Comparison of ENCODE assay signal across 12 cellular contexts in genomic region chr15:43513550-43513949, GRCh38. TPM values are rescaled to one million over a fixed set of nuclear protein-coding genes. Genes with fewer than 3 reads are reported as not detected.
DNase-seq lines count a peak whose midpoint lies in the region; ATAC-seq and TF ChIP-seq lines count a peak whose summit lies in the region.
"Had no signal": no experiment of that assay in that cellular context is flagged by ENCODE, and none has a peak within 500 bp of the region (broad histone marks: within the 10 kb centered on the region; RNA-seq: fewer than 3 reads in every experiment).

No MANE protein-coding gene starts in this region.

- H3K27ac ChIP-seq in GM23248: peak overlapping the region; percentile 72

- WGBS in GM23248 (ENCODE audit: low coverage in 1 of 2, low lambda C conversion rate in 2 of 2, missing lambda C conversion rate in 2 of 2), 2 experiments: 0 to 3% methylated on average over 1 of the region's 1 CpG

- H3K9me3 Mint-ChIP-seq in T-helper 1 cell treated with Interleukin-12 subunit alpha and Interleukin-12 subunit beta and Interleukin-4 antibody, amounts not matched to agents 30 μg/mL and 1 μg/mL, for 36 hours: no peaks in the 10 kb centered on the region
- H3K9me3 Mint-ChIP-seq in brain (peaks cover 0 to 3% (median 0%) of the 10 kb centered on the region in 5 experiments), osteocyte (ENCODE audit: unreplicated experiment) (no peaks in the 10 kb centered on the region)
- H3K9me3 Mint-ChIP-seq in stimulated activated naive B cell treated with anti-CD40 and anti-IgM and Interleukin-4, amounts not matched to agents 10 μg/mL and 1 μg/mL and 100 μg/mL, for 72 hours: no peaks in the 10 kb centered on the region

- in situ Hi-C loops in GM23248 (cut with MboI): no loop called here

- H3K36me3 ChIP-seq in GM23248 (ENCODE audit: low read depth): no peaks in the 10 kb centered on the region

- peaks cover 24% of the 10 kb centered on the region for H3K27me3 Mint-ChIP-seq in T-helper 1 cell treated with Interleukin-12 subunit alpha and Interleukin-12 subunit beta and Interleukin-4 antibody, amounts not matched to agents 30 μg/mL and 1 μg/mL, for 36 hours (ENCODE audit: low read depth)
- peaks cover 18% of the 10 kb centered on the region for H3K27me3 Mint-ChIP-seq in brain
- no peaks in the 10 kb centered on the region for H3K27me3 Mint-ChIP-seq in osteocyte (ENCODE audit: unreplicated experiment)
- peaks cover 33 to 42% of the 10 kb centered on the region in 2 donors for H3K27me3 Mint-ChIP-seq in stimulated activated naive B cell treated with anti-CD40 and anti-IgM and Interleukin-4, amounts not matched to agents 10 μg/mL and 1 μg/mL and 100 μg/mL, for 72 hours
- H3K27me3 Mint-ChIP-seq: activated naive CD8-positive, alpha-beta T cell had no signal

- H3K27ac Mint-ChIP-seq in T-helper 1 cell treated with Interleukin-12 subunit alpha and Interleukin-12 subunit beta and Interleukin-4 antibody, amounts not matched to agents 30 μg/mL and 1 μg/mL, for 36 hours: peak overlapping the region; percentile 74
- H3K27ac Mint-ChIP-seq in brain (peak overlapping the region; percentile 49 to 95 (median 92)), osteocyte (ENCODE audit: unreplicated experiment) (peak overlapping the region; percentile 45)
- no peak overlapping the region for H3K27ac Mint-ChIP-seq in stimulated activated naive B cell treated with anti-CD40 and anti-IgM and Interleukin-4, amounts not matched to agents 10 μg/mL and 1 μg/mL and 100 μg/mL, for 72 hours
- H3K27ac Mint-ChIP-seq: activated naive CD8-positive, alpha-beta T cell had no signal

- H3F3A ChIP-seq in GM23248 (ENCODE audit: insufficient read depth): peaks cover 50% of the 10 kb centered on the region

- peaks cover 24% of the 10 kb centered on the region for H3K36me3 Mint-ChIP-seq in T-helper 1 cell treated with Interleukin-12 subunit alpha and Interleukin-12 subunit beta and Interleukin-4 antibody, amounts not matched to agents 30 μg/mL and 1 μg/mL, for 36 hours (ENCODE audit: low read depth)
- H3K36me3 Mint-ChIP-seq in brain (no peaks in the 10 kb centered on the region), osteocyte (ENCODE audit: unreplicated experiment) (no peaks in the 10 kb centered on the region)
- H3K36me3 Mint-ChIP-seq in stimulated activated naive B cell treated with anti-CD40 and anti-IgM and Interleukin-4, amounts not matched to agents 10 μg/mL and 1 μg/mL and 100 μg/mL, for 72 hours: no peaks in the 10 kb centered on the region
- H3K36me3 Mint-ChIP-seq: activated naive CD8-positive, alpha-beta T cell had no signal

- H3K9me3 ChIP-seq in GM23248 (ENCODE audit: low read depth): no peaks in the 10 kb centered on the region

- peak overlapping the region; percentile 10 for H3K9ac ChIP-seq in GM23248

- DNase-seq in T-helper 1 cell (no peak), GM23248 (peak; percentile 67), osteocyte (ENCODE audit: extremely low spot score, unreplicated experiment) (no peak), A172 (ENCODE audit: low spot score) (no peak)
- no peak for DNase-seq in stimulated activated naive B cell treated with anti-CD40 and anti-IgM and Interleukin-4, amounts not matched to agents 10 μg/mL and 1 μg/mL and 100 μg/mL, for 72 hours
- DNase-seq: cerebellar nuclear complex, GDM1, KG1 had no signal

- H3K27me3 ChIP-seq in GM23248 (replicated peaks; ENCODE audit: insufficient read depth): no peaks in the 10 kb centered on the region

- ATAC-seq in stimulated activated naive B cell treated with anti-CD40 and anti-IgM and Interleukin-4, amounts not matched to agents 10 μg/mL and 1 μg/mL and 100 μg/mL, for 72 hours (replicated peaks): no peak
- no peak for ATAC-seq in GM18505 (IDR thresholded peaks at IDR 0.05; ENCODE audit: unreplicated experiment)

- H3K4me3 ChIP-seq in GM23248: no peak overlapping the region

- no peaks in the 10 kb centered on the region for H3K9me2 ChIP-seq in GM23248 (ENCODE audit: insufficient read depth)

- H3K4me1 Mint-ChIP-seq in T-helper 1 cell treated with Interleukin-12 subunit alpha and Interleukin-12 subunit beta and Interleukin-4 antibody, amounts not matched to agents 30 μg/mL and 1 μg/mL, for 36 hours (ENCODE audit: low read depth): peaks cover 74% of the 10 kb centered on the region
- H3K4me1 Mint-ChIP-seq in brain (peaks cover 83% of the 10 kb centered on the region), osteocyte (ENCODE audit: unreplicated experiment) (peaks cover 65% of the 10 kb centered on the region)
- H3K4me1 Mint-ChIP-seq in stimulated activated naive B cell treated with anti-CD40 and anti-IgM and Interleukin-4, amounts not matched to agents 10 μg/mL and 1 μg/mL and 100 μg/mL, for 72 hours: peaks cover 31 to 61% of the 10 kb centered on the region in 2 donors

- H3K4me2 ChIP-seq in GM23248 (ENCODE audit: unreplicated experiment): peak overlapping the region; percentile 56

- H2AFZ ChIP-seq in GM23248: peak overlapping the region; percentile 73

- H3K79me2 ChIP-seq in GM23248 (ENCODE audit: insufficient read depth): peaks cover 11% of the 10 kb centered on the region

- H3K4me3 Mint-ChIP-seq in T-helper 1 cell treated with Interleukin-12 subunit alpha and Interleukin-12 subunit beta and Interleukin-4 antibody, amounts not matched to agents 30 μg/mL and 1 μg/mL, for 36 hours: peak overlapping the region; percentile 69
- H3K4me3 Mint-ChIP-seq in brain: peak overlapping the region; percentile 19 to 84 (median 45)
- H3K4me3 Mint-ChIP-seq in osteocyte (ENCODE audit: unreplicated experiment): no peak overlapping the region
- no peak overlapping the region for H3K4me3 Mint-ChIP-seq in stimulated activated naive B cell treated with anti-CD40 and anti-IgM and Interleukin-4, amounts not matched to agents 10 μg/mL and 1 μg/mL and 100 μg/mL, for 72 hours
- H3K4me3 Mint-ChIP-seq: activated naive CD8-positive, alpha-beta T cell had no signal

- H4K20me1 ChIP-seq in GM23248 (ENCODE audit: insufficient read depth): no peaks in the 10 kb centered on the region

- no peak for TF ChIP-seq CTCF in brain (conservative IDR thresholded peaks at IDR 0.05)
- TF ChIP-seq CTCF in osteocyte (IDR thresholded peaks at IDR 0.05): no peak

- TF ChIP-seq POLR2A in GM18505 (IDR thresholded peaks at IDR 0.05; ENCODE audit: borderline replicate concordance, extremely low read depth, insufficient read depth, insufficient read length): no peak

- peaks cover 56% of the 10 kb centered on the region for H3K4me1 ChIP-seq in GM23248 (ENCODE audit: insufficient read depth)

RNA-seq across cellular contexts. Expression of gene MAP1A, which starts 3.9 kb away (rescaled TPM):
- total RNA-seq in GM23248 (2014; rRNA removed; shearing (Covaris generic)): 61.9 and 62.2 TPM in 2 replicates
- polyA plus RNA-seq in GM23248 (2016; fragmentation: Nextera tagmentation; extraction: Ambion mirVana) (30.3 and 31.5 TPM in 2 replicates), brain (ENCODE audit: insufficient read depth, low read depth, low replicate concordance) (107 TPM)
- 27.6 and 29.2 TPM in 2 replicates for total RNA-seq in osteocyte
- 45.0 and 53.1 TPM in 2 replicates for total RNA-seq in A172 (2014; rRNA removed; shearing (Covaris generic))

RNA-seq across cellular contexts. Expression of gene TP53BP1, which starts 20.6 kb away (rescaled TPM):
- total RNA-seq in GM23248 (2014; rRNA removed; shearing (Covaris generic)): 46.4 and 56.8 TPM in 2 replicates
- polyA plus RNA-seq in GM23248 (2016; fragmentation: Nextera tagmentation; extraction: Ambion mirVana): 20.1 and 20.4 TPM in 2 replicates
- polyA plus RNA-seq in brain (ENCODE audit: insufficient read depth, low read depth, low replicate concordance): 22.8 TPM
- total RNA-seq in osteocyte: 61.2 and 64.6 TPM in 2 replicates
- total RNA-seq in A172 (2014; rRNA removed; shearing (Covaris generic)): 42.3 and 43.7 TPM in 2 replicates

Comparison
In these comparisons a context has a peak if more than half of its experiments do, and no peak if none do; other contexts are left out.
1. H3K4me3 Mint-ChIP-seq: peak in T-helper 1 cell treated with Interleukin-12 subunit alpha and Interleukin-12 subunit beta and Interleukin-4 antibody, amounts not matched to agents 30 μg/mL and 1 μg/mL, for 36 hours (single experiment) and brain (5 of 5); none in osteocyte (single experiment) and stimulated activated naive B cell treated with anti-CD40 and anti-IgM and Interleukin-4, amounts not matched to agents 10 μg/mL and 1 μg/mL and 100 μg/mL, for 72 hours (0 of 2).